Comparison of ENCODE assay signal across 8 cellular contexts in the genomic region with DNA sequence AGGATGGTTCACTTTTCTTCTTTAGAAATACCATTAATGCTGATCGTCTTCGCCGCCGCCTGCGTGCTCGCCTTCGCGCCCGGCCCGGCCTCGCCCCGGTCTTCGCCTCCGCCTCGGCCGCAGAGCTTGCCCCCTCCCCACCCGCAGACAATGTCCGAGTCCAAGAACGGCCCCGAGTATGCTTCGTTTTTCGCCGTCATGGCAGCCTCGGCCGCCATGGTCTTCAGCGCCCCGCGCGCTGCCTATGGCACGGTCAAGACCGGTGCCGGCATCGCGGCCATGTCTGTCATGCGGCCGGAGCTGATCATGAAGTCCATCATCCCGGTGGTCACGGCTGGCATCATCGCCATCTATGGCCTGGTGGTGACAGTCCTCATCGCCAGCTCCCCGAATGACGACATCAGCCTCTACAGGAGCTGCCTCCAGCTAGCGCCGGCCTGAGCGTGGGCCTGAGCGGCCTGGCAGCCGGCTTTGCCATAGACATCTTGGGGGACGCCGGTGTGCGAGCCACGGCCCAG. TPM values are rescaled to one million over a fixed set of nuclear protein-coding genes. Genes with fewer than 3 reads are reported as not detected.
DNase-seq lines count a peak whose midpoint lies in the region; ATAC-seq and TF ChIP-seq lines count a peak whose summit lies in the region.

No MANE protein-coding gene starts in this region.

- TF ChIP-seq CTCF in Peyer's patch (IDR thresholded peaks at IDR 0.05), result no peak

- H3K27me3 Mint-ChIP-seq in naive thymus-derived CD8-positive, alpha-beta T cell, result no peaks in the 10 kb centered on the region

- H3K27ac ChIP-seq in Peyer's patch, result peak overlapping the region; percentile 50 to 83 (median 76)
- peak overlapping the region; percentile 66 for H3K27ac ChIP-seq in effector memory CD4-positive, alpha-beta T cell (ENCODE audit: insufficient read depth, low read length, poor library complexity, severe bottlenecking)

- TF ChIP-seq POLR2A in Peyer's patch (IDR thresholded peaks at IDR 0.05), result no peak

- no peaks in the 10 kb centered on the region for H3K27me3 ChIP-seq in Peyer's patch
- no peaks in the 10 kb centered on the region for H3K27me3 ChIP-seq in effector memory CD4-positive, alpha-beta T cell (replicated peaks; ENCODE audit: control insufficient read depth, insufficient read depth, low read length, poor library complexity, severe bottlenecking)

- H3K36me3 ChIP-seq in Peyer's patch, result no peaks in the 10 kb centered on the region
- H3K36me3 ChIP-seq in effector memory CD4-positive, alpha-beta T cell (ENCODE audit: control insufficient read depth, insufficient read depth, low read length), result no peaks in the 10 kb centered on the region

- peak overlapping the region; percentile 75 to 98 (median 90) for H3K4me3 Mint-ChIP-seq in naive thymus-derived CD8-positive, alpha-beta T cell

- no peaks in the 10 kb centered on the region for H3K9me3 ChIP-seq in Peyer's patch
- no peaks in the 10 kb centered on the region for H3K9me3 ChIP-seq in effector memory CD4-positive, alpha-beta T cell (ENCODE audit: control insufficient read depth, low read length)

- no peak for ATAC-seq in naive thymus-derived CD8-positive, alpha-beta T cell
- ATAC-seq in HG02642 (IDR thresholded peaks at IDR 0.05; ENCODE audit: poor library complexity, unreplicated experiment) (no peak), GM18868 (IDR thresholded peaks at IDR 0.05; ENCODE audit: unreplicated experiment) (no peak)

- no peaks in the 10 kb centered on the region for H3K9me3 Mint-ChIP-seq in naive thymus-derived CD8-positive, alpha-beta T cell

- DNase-seq in G401 (ENCODE audit: low spot score) (peak; percentile 39), Peyer's patch (peak in 2 of 3 donors; percentile 56), NCI-H446 (lab: John Stamatoyannopoulos, UW) (no peak), kidney tubule cell (ENCODE audit: low spot score) (no peak)
- DNase-seq in effector memory CD4-positive, alpha-beta T cell, result no peak
- DNase-seq in naive thymus-derived CD8-positive, alpha-beta T cell, result peak in 2 of 10 donors; percentile 21 to 50

- no peaks in the 10 kb centered on the region for H3K4me1 ChIP-seq in Peyer's patch
- peaks cover 11% of the 10 kb centered on the region for H3K4me1 ChIP-seq in effector memory CD4-positive, alpha-beta T cell (ENCODE audit: control insufficient read depth, insufficient read depth, low read length, poor library complexity, severe bottlenecking)

- H3K36me3 Mint-ChIP-seq in naive thymus-derived CD8-positive, alpha-beta T cell, result no peaks in the 10 kb centered on the region

- peak overlapping the region; percentile 27 to 52 (median 49) for H3K4me3 ChIP-seq in Peyer's patch
- H3K4me3 ChIP-seq in effector memory CD4-positive, alpha-beta T cell (ENCODE audit: insufficient read depth, low read depth, low read length, poor library complexity, severe bottlenecking), result peak overlapping the region; percentile 46

- POLR2A ChIA-PET in naive thymus-derived CD8-positive, alpha-beta T cell (lab: Charles Lee), result interaction anchor here (0.7 to 10.6 kb wide), 16 partner anchors 8 to 332 kb away, joined by 3 to 209 read pairs (median 8); a partner anchor contains a TSS

- in situ Hi-C loops in G401 (cut with HindIII; ENCODE audit: low sequenced_read_pairs), result no loop called here

- H3K27ac Mint-ChIP-seq in naive thymus-derived CD8-positive, alpha-beta T cell, result peak overlapping the region; percentile 93 to 99 (median 98)

- H3K4me1 Mint-ChIP-seq in naive thymus-derived CD8-positive, alpha-beta T cell, result peaks cover 11 to 25% (median 19%) of the 10 kb centered on the region in 4 donors

RNA-seq across cellular contexts. Expression of a gene that starts 4.7 kb away (rescaled TPM):
- not detected in 2 replicates for total RNA-seq in G401 (2014; rRNA removed; shearing (Covaris generic))
- total RNA-seq in Peyer's patch, result 1 to 10 TPM in 2 of 4 donors, under 1 TPM in 1, not detected in 1; 0.67 to 9.9 (median 1.3) TPM
- total RNA-seq in naive thymus-derived CD8-positive, alpha-beta T cell, result under 1 TPM in 1 of 2 experiments, not detected in 1; 0.33 TPM
- under 1 TPM in 1 of 3 donors, not detected in 2; 0.08 TPM for polyA plus RNA-seq in naive thymus-derived CD8-positive, alpha-beta T cell

RNA-seq across cellular contexts. Expression of a gene that starts 18.8 kb away (rescaled TPM):
- total RNA-seq in G401 (2014; rRNA removed; shearing (Covaris generic)), result 57.7 and 73.2 TPM in 2 replicates
- 10 to 100 TPM; 23.1 to 36.4 (median 30.7) TPM for total RNA-seq in Peyer's patch
- 10 to 100 TPM; 76.0 to 77.0 TPM for total RNA-seq in naive thymus-derived CD8-positive, alpha-beta T cell
- polyA plus RNA-seq in naive thymus-derived CD8-positive, alpha-beta T cell, result 100 to 1,000 TPM; 112 to 126 (median 125) TPM

RNA-seq across cellular contexts. Expression of a gene that starts 54.7 kb away (rescaled TPM):
- 0.37 and 1.6 TPM in 2 replicates for total RNA-seq in G401 (2014; rRNA removed; shearing (Covaris generic))
- total RNA-seq in Peyer's patch, result 10 to 100 TPM; 15.3 to 20.1 (median 17.1) TPM
- 10 to 100 TPM; 38.6 to 39.9 TPM for total RNA-seq in naive thymus-derived CD8-positive, alpha-beta T cell
- polyA plus RNA-seq in naive thymus-derived CD8-positive, alpha-beta T cell, result 1 to 10 TPM; 3.6 to 6.3 (median 4.2) TPM

Comparison
In these comparisons a context has a peak if more than half of its experiments do, and no peak if none do; other contexts are left out.
1. DNase-seq: peak in G401 (single experiment) and Peyer's patch (2 of 3); none in effector memory CD4-positive, alpha-beta T cell (0 of 3), NCI-H446 (0 of 2) and kidney tubule cell (single experiment).